1 cellular context compared by ENCODE assay signal in genomic region chr12:51321882-51322281, GRCh38.
TF ChIP-seq lines count a peak whose summit lies in the region.

No MANE protein-coding gene starts in this region.

TF ChIP-seq in GM23338, 12 proteins besides CTCF, POLR2A, EP300 and RAD21 (continued from another document):
- TF ChIP-seq ZNF462 (CRISPR knock-in tag; IDR thresholded peaks at IDR 0.05) (no peak), POLR2AphosphoS5 (IDR thresholded peaks at IDR 0.05; ENCODE audit: low read depth) (no peak), ZNF114 (CRISPR knock-in tag; IDR thresholded peaks at IDR 0.05) (no peak), ZNF331 (CRISPR knock-in tag; IDR thresholded peaks at IDR 0.05; ENCODE audit: low read depth) (no peak)
